ENCODE assay signal across 7 cellular contexts in the genomic region with DNA sequence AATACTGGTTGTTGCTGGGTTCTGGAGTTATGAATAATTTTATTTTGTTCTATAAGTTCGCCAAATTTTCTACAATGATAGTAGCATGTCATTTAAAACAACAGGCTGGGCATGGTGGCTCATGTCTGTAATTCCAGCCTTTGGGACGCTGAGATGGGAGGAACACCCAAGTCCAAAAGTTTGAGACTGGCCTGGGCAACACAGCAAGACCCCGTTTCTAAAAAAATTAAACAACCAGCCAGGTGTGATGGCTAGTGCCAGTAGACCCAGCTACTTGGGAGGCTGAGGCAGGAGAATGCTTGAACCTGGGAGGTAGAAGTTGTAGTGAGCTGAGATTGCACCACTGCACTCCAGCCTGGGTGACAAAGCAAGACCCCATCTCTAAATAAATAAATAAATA.
"Had no signal": no experiment of that assay in that cellular context is flagged by ENCODE, and none has a peak within 500 bp of the region (broad histone marks: within the 10 kb centered on the region; RNA-seq: fewer than 3 reads in every experiment).

No MANE protein-coding gene starts in this region.

- H3K4me3 ChIP-seq: GM12878 had no signal

- DNase-seq: GDM1, GF-D8 had no signal

- FAIRE-seq: GM12878, GM12891, GM12892, GM18507, GM19239 had no signal
